In the genomic region with DNA sequence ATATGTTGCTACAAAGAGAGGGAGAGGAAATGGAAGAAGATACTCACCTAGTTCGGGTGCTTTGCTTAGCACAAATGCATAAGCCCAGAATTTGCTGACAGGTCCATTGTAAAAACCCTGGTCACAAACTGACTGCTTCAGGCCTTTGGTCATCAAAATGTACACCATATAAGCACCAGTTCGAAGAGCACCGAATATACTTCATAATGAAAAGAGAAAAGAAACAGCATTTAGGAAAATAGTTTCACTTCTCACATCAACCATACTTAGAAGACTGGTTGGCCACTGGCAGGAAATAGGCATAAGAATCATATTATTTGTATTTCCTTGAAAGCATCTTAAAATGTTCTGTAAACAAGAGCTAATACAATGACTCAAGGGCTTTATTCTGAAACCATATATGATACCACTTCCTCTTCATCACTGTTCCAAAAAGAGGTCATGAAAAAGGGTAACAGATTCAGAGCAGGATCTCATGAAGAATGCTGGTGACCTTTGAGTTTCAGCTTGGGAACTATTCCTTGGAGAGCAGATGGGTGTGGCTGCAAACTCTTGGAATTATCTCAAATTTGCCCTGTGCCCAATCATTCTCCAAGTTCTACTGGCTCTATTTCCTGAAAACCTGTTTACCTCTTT, we compare ENCODE assay signal across 8 cellular contexts.
A peak's percentile ranks its signal among the peaks of the same experiment; 100 is the strongest.
DNase-seq lines count a peak whose midpoint lies in the region; ATAC-seq, FAIRE-seq and TF ChIP-seq lines count a peak whose summit lies in the region.

No MANE protein-coding gene starts in this region.

- peaks cover 45 to 50% (median 49%) of the 10 kb centered on the region in 3 donors for H3K4me1 Mint-ChIP-seq in CD8-positive, alpha-beta memory T cell

- H3K4me3 ChIP-seq in CD8-positive, alpha-beta memory T cell (ENCODE audit: low read length) = no peak overlapping the region
- H3K4me3 ChIP-seq in endocrine pancreas (ENCODE audit: control insufficient read depth, insufficient read depth, low read length) (peak overlapping the region; percentile 11), kidney (ENCODE audit: low read length in 2 of 2) (no peak overlapping the region)

- H3K27ac Mint-ChIP-seq in CD8-positive, alpha-beta memory T cell = peak overlapping the region; percentile 2 to 92 (median 88)

- no peaks in the 10 kb centered on the region for H3K27me3 ChIP-seq in CD8-positive, alpha-beta memory T cell (ENCODE audit: insufficient read depth, low read length, poor library complexity, severe bottlenecking)
- H3K27me3 ChIP-seq in endocrine pancreas (ENCODE audit: control insufficient read depth, insufficient read depth, low read length) = no peaks in the 10 kb centered on the region

- ATAC-seq in GM19452 (IDR thresholded peaks at IDR 0.05; ENCODE audit: unreplicated experiment) = peak; percentile 79
- peak; percentile 81 for ATAC-seq in HG03432 (IDR thresholded peaks at IDR 0.05; ENCODE audit: unreplicated experiment)

- no peaks in the 10 kb centered on the region for H3K36me3 Mint-ChIP-seq in CD8-positive, alpha-beta memory T cell

- H3K9ac ChIP-seq in endocrine pancreas (ENCODE audit: control insufficient read depth, insufficient read depth, low read length) (no peak overlapping the region), kidney (ENCODE audit: low read length in 2 of 2) (no peak overlapping the region)

- no peak overlapping the region for H3K27ac ChIP-seq in CD8-positive, alpha-beta memory T cell (ENCODE audit: low read depth, low read length)
- H3K27ac ChIP-seq in kidney (ENCODE audit: low read depth in 2 of 2, low read length in 2 of 2) (no peak overlapping the region), caudate nucleus (ENCODE audit: low read depth, low read length) (no peak overlapping the region)

- intact Hi-C loops in kidney (cut with DNase I) = loop anchor here (10.0 kb wide), 1 partner anchor 145 kb away; no protein-coding TSS in a partner anchor

- no peak for FAIRE-seq in kidney (lab: Jason Lieb, UNC)

- no peaks in the 10 kb centered on the region for H3K27me3 Mint-ChIP-seq in CD8-positive, alpha-beta memory T cell

- CTCF ChIA-PET in CD8-positive, alpha-beta memory T cell (lab: Charles Lee) = interaction anchor here (1.9 kb wide), 1 partner anchor 10 kb away, joined by 12 read pairs; no protein-coding TSS in a partner anchor

- no peak for TF ChIP-seq CTCF in kidney (IDR thresholded peaks at IDR 0.05; ENCODE audit: borderline replicate concordance, extremely low read depth, insufficient read depth)

- DNase-seq in CD8-positive, alpha-beta memory T cell = peak in 1 of 5 donors; percentile 28
- no peak for DNase-seq in kidney
- no peak for DNase-seq in caudate nucleus (lab: John Stamatoyannopoulos, UW)
- no peak for DNase-seq in NCI-H1436 treated with DMSO at 0.1 percent for 48 hours (lab: John Stamatoyannopoulos, UW)
- no peak for DNase-seq in hippocampal formation (lab: John Stamatoyannopoulos, UW)

- peak overlapping the region; percentile 49 to 83 (median 77) for H3K4me3 Mint-ChIP-seq in CD8-positive, alpha-beta memory T cell

- no peaks in the 10 kb centered on the region for H3K9me3 Mint-ChIP-seq in CD8-positive, alpha-beta memory T cell

- peaks cover 16% of the 10 kb centered on the region for H3K4me1 ChIP-seq in CD8-positive, alpha-beta memory T cell (ENCODE audit: insufficient read depth, low read length)
- H3K4me1 ChIP-seq in endocrine pancreas (ENCODE audit: control insufficient read depth, insufficient read depth, low read length) (no peaks in the 10 kb centered on the region), kidney (ENCODE audit: control insufficient read depth in 1 of 2, insufficient read depth in 1 of 2, low read depth in 1 of 2, low read length in 2 of 2) (peaks cover 4% of the 10 kb centered on the region in 2 donors)

- H3K36me3 ChIP-seq in CD8-positive, alpha-beta memory T cell (ENCODE audit: insufficient read depth, low read length) = no peaks in the 10 kb centered on the region
- H3K36me3 ChIP-seq in endocrine pancreas (ENCODE audit: control insufficient read depth, insufficient read depth, low read length) (no peaks in the 10 kb centered on the region), kidney (ENCODE audit: control insufficient read depth in 1 of 2, insufficient read depth in 2 of 2, low read length in 2 of 2) (no peaks in the 10 kb centered on the region)

- no peaks in the 10 kb centered on the region for H3K9me3 ChIP-seq in CD8-positive, alpha-beta memory T cell (ENCODE audit: low read length)
- no peaks in the 10 kb centered on the region for H3K9me3 ChIP-seq in endocrine pancreas (ENCODE audit: control insufficient read depth, low read length)
- no peaks in the 10 kb centered on the region for H3K9me3 ChIP-seq in kidney (ENCODE audit: control insufficient read depth in 1 of 2, low read length in 2 of 2)

- POLR2A ChIA-PET in CD8-positive, alpha-beta memory T cell (lab: Charles Lee) = no interaction called here
